2 cellular contexts compared by ENCODE assay signal in the genomic region with DNA sequence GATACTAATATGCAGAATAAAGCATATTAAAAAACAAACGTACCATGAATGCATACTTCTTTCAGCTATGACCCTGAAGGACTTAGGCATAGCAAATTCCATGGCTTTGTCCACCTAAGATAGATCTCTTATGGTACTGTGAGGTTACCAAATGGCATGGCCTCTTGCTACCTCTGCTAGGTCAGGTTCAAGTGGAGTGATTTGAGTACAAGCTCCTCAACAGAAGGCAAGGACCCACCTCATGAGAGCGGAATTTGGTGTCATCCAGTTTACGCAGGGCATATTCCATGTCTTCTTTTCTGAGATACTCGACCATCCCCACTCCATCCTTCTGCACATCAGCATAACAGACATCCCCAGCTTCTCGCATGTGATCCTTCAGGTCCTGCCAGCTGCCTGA.
TF ChIP-seq lines count a peak whose summit lies in the region.

No MANE protein-coding gene starts in this region.

TF ChIP-seq in GM23338, 12 proteins besides CTCF, POLR2A, EP300 and RAD21:
- TF ChIP-seq, protein P1, sequence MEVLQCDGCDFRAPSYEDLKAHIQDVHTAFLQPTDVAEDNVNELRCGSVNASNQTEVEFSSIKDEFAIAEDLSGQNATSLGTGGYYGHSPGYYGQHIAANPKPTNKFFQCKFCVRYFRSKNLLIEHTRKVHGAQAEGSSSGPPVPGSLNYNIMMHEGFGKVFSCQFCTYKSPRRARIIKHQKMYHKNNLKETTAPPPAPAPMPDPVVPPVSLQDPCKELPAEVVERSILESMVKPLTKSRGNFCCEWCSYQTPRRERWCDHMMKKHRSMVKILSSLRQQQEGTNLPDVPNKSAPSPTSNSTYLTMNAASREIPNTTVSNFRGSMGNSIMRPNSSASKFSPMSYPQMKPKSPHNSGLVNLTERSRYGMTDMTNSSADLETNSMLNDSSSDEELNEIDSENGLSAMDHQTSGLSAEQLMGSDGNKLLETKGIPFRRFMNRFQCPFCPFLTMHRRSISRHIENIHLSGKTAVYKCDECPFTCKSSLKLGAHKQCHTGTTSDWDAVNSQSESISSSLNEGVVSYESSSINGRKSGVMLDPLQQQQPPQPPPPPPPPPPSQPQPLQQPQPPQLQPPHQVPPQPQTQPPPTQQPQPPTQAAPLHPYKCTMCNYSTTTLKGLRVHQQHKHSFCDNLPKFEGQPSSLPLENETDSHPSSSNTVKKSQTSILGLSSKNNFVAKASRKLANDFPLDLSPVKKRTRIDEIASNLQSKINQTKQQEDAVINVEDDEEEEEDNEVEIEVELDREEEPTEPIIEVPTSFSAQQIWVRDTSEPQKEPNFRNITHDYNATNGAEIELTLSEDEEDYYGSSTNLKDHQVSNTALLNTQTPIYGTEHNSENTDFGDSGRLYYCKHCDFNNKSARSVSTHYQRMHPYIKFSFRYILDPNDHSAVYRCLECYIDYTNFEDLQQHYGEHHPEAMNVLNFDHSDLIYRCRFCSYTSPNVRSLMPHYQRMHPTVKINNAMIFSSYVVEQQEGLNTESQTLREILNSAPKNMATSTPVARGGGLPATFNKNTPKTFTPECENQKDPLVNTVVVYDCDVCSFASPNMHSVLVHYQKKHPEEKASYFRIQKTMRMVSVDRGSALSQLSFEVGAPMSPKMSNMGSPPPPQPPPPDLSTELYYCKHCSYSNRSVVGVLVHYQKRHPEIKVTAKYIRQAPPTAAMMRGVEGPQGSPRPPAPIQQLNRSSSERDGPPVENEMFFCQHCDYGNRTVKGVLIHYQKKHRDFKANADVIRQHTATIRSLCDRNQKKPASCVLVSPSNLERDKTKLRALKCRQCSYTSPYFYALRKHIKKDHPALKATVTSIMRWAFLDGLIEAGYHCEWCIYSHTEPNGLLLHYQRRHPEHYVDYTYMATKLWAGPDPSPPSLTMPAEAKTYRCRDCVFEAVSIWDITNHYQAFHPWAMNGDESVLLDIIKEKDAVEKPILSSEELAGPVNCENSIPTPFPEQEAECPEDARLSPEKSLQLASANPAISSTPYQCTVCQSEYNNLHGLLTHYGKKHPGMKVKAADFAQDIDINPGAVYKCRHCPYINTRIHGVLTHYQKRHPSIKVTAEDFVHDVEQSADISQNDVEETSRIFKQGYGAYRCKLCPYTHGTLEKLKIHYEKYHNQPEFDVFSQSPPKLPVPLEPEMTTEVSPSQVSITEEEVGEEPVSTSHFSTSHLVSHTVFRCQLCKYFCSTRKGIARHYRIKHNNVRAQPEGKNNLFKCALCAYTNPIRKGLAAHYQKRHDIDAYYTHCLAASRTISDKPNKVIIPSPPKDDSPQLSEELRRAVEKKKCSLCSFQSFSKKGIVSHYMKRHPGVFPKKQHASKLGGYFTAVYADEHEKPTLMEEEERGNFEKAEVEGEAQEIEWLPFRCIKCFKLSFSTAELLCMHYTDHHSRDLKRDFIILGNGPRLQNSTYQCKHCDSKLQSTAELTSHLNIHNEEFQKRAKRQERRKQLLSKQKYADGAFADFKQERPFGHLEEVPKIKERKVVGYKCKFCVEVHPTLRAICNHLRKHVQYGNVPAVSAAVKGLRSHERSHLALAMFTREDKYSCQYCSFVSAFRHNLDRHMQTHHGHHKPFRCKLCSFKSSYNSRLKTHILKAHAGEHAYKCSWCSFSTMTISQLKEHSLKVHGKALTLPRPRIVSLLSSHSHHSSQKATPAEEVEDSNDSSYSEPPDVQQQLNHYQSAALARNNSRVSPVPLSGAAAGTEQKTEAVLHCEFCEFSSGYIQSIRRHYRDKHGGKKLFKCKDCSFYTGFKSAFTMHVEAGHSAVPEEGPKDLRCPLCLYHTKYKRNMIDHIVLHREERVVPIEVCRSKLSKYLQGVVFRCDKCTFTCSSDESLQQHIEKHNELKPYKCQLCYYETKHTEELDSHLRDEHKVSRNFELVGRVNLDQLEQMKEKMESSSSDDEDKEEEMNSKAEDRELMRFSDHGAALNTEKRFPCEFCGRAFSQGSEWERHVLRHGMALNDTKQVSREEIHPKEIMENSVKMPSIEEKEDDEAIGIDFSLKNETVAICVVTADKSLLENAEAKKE (CRISPR knock-in tag; IDR thresholded peaks at IDR 0.05) = no peak
- TF ChIP-seq STAT1 (IDR thresholded peaks at IDR 0.05; ENCODE audit: unreplicated experiment) (no peak), POLR2AphosphoS5 (IDR thresholded peaks at IDR 0.05; ENCODE audit: low read depth) (peak; percentile 57)

TF ChIP-seq in K562, 482 proteins besides CTCF, POLR2A, EP300 and RAD21:
- TF ChIP-seq KAT7 (CRISPR knock-in tag; IDR thresholded peaks at IDR 0.05; ENCODE audit: borderline replicate concordance) (no peak), ELF2 (CRISPR knock-in tag; IDR thresholded peaks at IDR 0.05) (no peak), RBFOX2 (IDR thresholded peaks at IDR 0.05; ENCODE audit: low read depth, low read length) (0 out of 2 replicates have a peak, but pooled peaks have one; percentile 37), EHMT2 (IDR thresholded peaks at IDR 0.05) (no peak), GATAD2B (IDR thresholded peaks at IDR 0.05; ENCODE audit: borderline replicate concordance) (no peak), ZNF124 (CRISPR knock-in tag; IDR thresholded peaks at IDR 0.05) (no peak), HNRNPUL1 (IDR thresholded peaks at IDR 0.05; ENCODE audit: low read length) (no peak), POLR2AphosphoS5 (IDR thresholded peaks at IDR 0.05; ENCODE audit: control insufficient read depth, insufficient read depth, low read depth, low read length) (peak; percentile 20; the same call in 1 of the 2 replicates), CEBPB (tag; IDR thresholded peaks at IDR 0.05) (no peak), KLF1 (tag; IDR thresholded peaks at IDR 0.05) (no peak), BHLHE40 (IDR thresholded peaks at IDR 0.05; ENCODE audit: low read length) (no peak), ZNF76 (CRISPR knock-in tag; IDR thresholded peaks at IDR 0.05; ENCODE audit: borderline replicate concordance) (no peak)
- TF ChIP-seq, protein P2, sequence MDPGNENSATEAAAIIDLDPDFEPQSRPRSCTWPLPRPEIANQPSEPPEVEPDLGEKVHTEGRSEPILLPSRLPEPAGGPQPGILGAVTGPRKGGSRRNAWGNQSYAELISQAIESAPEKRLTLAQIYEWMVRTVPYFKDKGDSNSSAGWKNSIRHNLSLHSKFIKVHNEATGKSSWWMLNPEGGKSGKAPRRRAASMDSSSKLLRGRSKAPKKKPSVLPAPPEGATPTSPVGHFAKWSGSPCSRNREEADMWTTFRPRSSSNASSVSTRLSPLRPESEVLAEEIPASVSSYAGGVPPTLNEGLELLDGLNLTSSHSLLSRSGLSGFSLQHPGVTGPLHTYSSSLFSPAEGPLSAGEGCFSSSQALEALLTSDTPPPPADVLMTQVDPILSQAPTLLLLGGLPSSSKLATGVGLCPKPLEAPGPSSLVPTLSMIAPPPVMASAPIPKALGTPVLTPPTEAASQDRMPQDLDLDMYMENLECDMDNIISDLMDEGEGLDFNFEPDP (CRISPR knock-in tag; IDR thresholded peaks at IDR 0.05) = no peak
- TF ChIP-seq, protein P3, sequence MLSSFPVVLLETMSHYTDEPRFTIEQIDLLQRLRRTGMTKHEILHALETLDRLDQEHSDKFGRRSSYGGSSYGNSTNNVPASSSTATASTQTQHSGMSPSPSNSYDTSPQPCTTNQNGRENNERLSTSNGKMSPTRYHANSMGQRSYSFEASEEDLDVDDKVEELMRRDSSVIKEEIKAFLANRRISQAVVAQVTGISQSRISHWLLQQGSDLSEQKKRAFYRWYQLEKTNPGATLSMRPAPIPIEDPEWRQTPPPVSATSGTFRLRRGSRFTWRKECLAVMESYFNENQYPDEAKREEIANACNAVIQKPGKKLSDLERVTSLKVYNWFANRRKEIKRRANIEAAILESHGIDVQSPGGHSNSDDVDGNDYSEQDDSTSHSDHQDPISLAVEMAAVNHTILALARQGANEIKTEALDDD (IDR thresholded peaks at IDR 0.05) = no peak
